Comparison of ENCODE assay signal across 23 cellular contexts in the genomic region with DNA sequence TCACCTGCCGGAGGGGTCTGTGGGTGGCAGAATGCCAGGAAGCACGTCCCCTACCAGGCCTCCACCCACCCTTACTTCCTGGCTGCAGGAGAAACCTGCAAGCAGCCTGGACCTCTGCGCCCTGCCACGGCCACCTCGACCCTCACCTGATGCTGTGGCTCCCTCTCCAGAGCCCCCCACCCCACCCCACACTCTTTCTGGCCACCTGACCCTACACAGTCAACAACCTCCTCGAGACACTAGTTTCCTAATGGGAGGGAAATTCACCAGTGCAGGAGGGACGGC.
"Had no signal": no experiment of that assay in that cellular context is flagged by ENCODE, and none has a peak within 500 bp of the region (broad histone marks: within the 10 kb centered on the region; RNA-seq: fewer than 3 reads in every experiment).

No MANE protein-coding gene starts in this region.

- H3K4me2 ChIP-seq: KMS-11 had no signal

- DNase-seq: MG63, NCI-H1092 treated with DMSO at 0.1 percent for 48 hours, NCI-H1436, NCI-H187, NCI-H2029, NCI-H2081 treated with DMSO at 0.1 percent for 48 hours, NCI-H2171, NCI-H226, NCI-H446, NCI-H510A, NCI-H524 treated with DMSO at 0.1 percent for 48 hours, NCI-H69, NCI-H774, PC-3, SIG-M5 had no signal

- H3K27ac Mint-ChIP-seq: IgD-negative memory B cell had no signal

- H3K27ac ChIP-seq: HL-60, KMS-11, RWPE1, SJSA1 had no signal

- H3K36me3 ChIP-seq: MG63, SJSA1 had no signal

- H3K4me3 Mint-ChIP-seq: IgD-negative memory B cell had no signal

- H3K4me3 ChIP-seq: K562, MG63, SJSA1, SK-N-MC had no signal

- H3K9me3 Mint-ChIP-seq: IgD-negative memory B cell had no signal

- H3K27me3 ChIP-seq: MG63, SJSA1 had no signal

- ATAC-seq: K562, Panc1, PC-3 had no signal

- H3K27me3 Mint-ChIP-seq: IgD-negative memory B cell had no signal

- H3K9me3 ChIP-seq: MG63, SJSA1 had no signal
